9 cellular contexts compared by ENCODE assay signal in genomic region chr10:100744980-100745881, GRCh38. TPM values are rescaled to one million over a fixed set of nuclear protein-coding genes. Genes with fewer than 3 reads are reported as not detected.
DNase-seq lines count a peak whose midpoint lies in the region; ATAC-seq, FAIRE-seq and TF ChIP-seq lines count a peak whose summit lies in the region.
"Had no signal": no experiment of that assay in that cellular context is flagged by ENCODE, and none has a peak within 500 bp of the region (broad histone marks: within the 10 kb centered on the region; RNA-seq: fewer than 3 reads in every experiment).

TSS of gene PAX2 (plus strand) at chr10:100745582. CDS start at chr10:100746261, 679 bp downstream.

- no peak for DNase-seq in CD4-positive, alpha-beta T cell
- DNase-seq in astrocyte (ENCODE audit: low read depth) (no peak), aorta (no peak), NCI-H446 (lab: John Stamatoyannopoulos, UW) (no peak)
- no peak for DNase-seq in naive thymus-derived CD4-positive, alpha-beta T cell

- peaks cover 98% of the 10 kb centered on the region for H3K27me3 ChIP-seq in CD4-positive, alpha-beta T cell (ENCODE audit: control insufficient read depth, insufficient read depth, low read length)
- H3K27me3 ChIP-seq in HUES48 (ENCODE audit: control insufficient read depth, insufficient read depth, low read length) (peaks cover 99% of the 10 kb centered on the region), astrocyte (ENCODE audit: insufficient read depth, low read length) (peaks cover 86% of the 10 kb centered on the region), aorta (ENCODE audit: control insufficient read depth in 1 of 2, insufficient read depth in 2 of 2, low read length in 1 of 2) (peaks cover 0 to 2% of the 10 kb centered on the region in 2 donors)
- H3K27me3 ChIP-seq in naive thymus-derived CD4-positive, alpha-beta T cell (ENCODE audit: control insufficient read depth in 2 of 2, insufficient read depth in 2 of 2, low read length in 2 of 2): peaks cover 10 to 36% of the 10 kb centered on the region in 2 donors

- H3K27ac ChIP-seq in CD4-positive, alpha-beta T cell (ENCODE audit: low read depth, low read length): no peak within 1 kb of the TSS
- no peak within 1 kb of the TSS for H3K27ac ChIP-seq in HUES48 (ENCODE audit: low read depth, low read length)
- no peak within 1 kb of the TSS for H3K27ac ChIP-seq in astrocyte (ENCODE audit: low read depth, low read length)
- H3K27ac ChIP-seq in naive thymus-derived CD4-positive, alpha-beta T cell (ENCODE audit: low read depth, low read length): no peak within 1 kb of the TSS
- no peak within 1 kb of the TSS for H3K27ac ChIP-seq in aorta (ENCODE audit: low read depth in 1 of 2, low read length in 2 of 2)

- no peak for FAIRE-seq in astrocyte (lab: Jason Lieb, UNC)

- no peaks in the 10 kb centered on the region for H3K79me2 ChIP-seq in astrocyte (ENCODE audit: insufficient read depth, low read length)

- H3K4me1 ChIP-seq in HUES48 (ENCODE audit: control insufficient read depth, insufficient read depth, low read length) (peaks cover 25% of the 10 kb centered on the region), astrocyte (ENCODE audit: insufficient read depth, low read length) (no peaks in the 10 kb centered on the region), aorta (ENCODE audit: control insufficient read depth in 1 of 2, insufficient read depth in 2 of 2, low read length in 2 of 2) (no peaks in the 10 kb centered on the region)
- H3K4me1 ChIP-seq in naive thymus-derived CD4-positive, alpha-beta T cell (ENCODE audit: control insufficient read depth in 2 of 2, insufficient read depth in 2 of 2, low read length in 2 of 2): peaks cover 4 to 17% of the 10 kb centered on the region in 2 donors

- CTCF ChIA-PET in CD4-positive, alpha-beta T cell (lab: Charles Lee): interaction anchor here (2.1 kb wide), 1 partner anchor 184 kb away, joined by 11 read pairs; no protein-coding TSS in a partner anchor
- CTCF ChIA-PET in naive thymus-derived CD4-positive, alpha-beta T cell (lab: Charles Lee): interaction anchor here (0.6 to 0.8 kb wide), 2 partner anchors 183 to 799 kb away, joined by 3 to 4 read pairs; no protein-coding TSS in a partner anchor

- H4K20me1 ChIP-seq in astrocyte (ENCODE audit: insufficient read depth, low read length): peaks cover 14% of the 10 kb centered on the region

- WGBS in aorta, 2 donors: 1% methylated on average over 62 to 75 of the region's 75 CpGs

- H3K9me3 Mint-ChIP-seq in CD4-positive, alpha-beta T cell: no peaks in the 10 kb centered on the region
- peaks cover 2% of the 10 kb centered on the region for H3K9me3 Mint-ChIP-seq in astrocyte (ENCODE audit: unreplicated experiment)
- H3K9me3 Mint-ChIP-seq in naive thymus-derived CD4-positive, alpha-beta T cell: peaks cover 0 to 1% (median 0%) of the 10 kb centered on the region in 11 donors

- H2AFZ ChIP-seq in astrocyte (ENCODE audit: low read depth, low read length): no peak within 1 kb of the TSS

- H3K9ac ChIP-seq in HUES48 (ENCODE audit: low read depth, low read length): no peak within 1 kb of the TSS
- no peak within 1 kb of the TSS for H3K9ac ChIP-seq in astrocyte (ENCODE audit: low read length)

- H3K9me3 ChIP-seq in CD4-positive, alpha-beta T cell (ENCODE audit: control insufficient read depth, low read length): no peaks in the 10 kb centered on the region
- H3K9me3 ChIP-seq in HUES48 (ENCODE audit: control insufficient read depth, insufficient read depth, low read length) (no peaks in the 10 kb centered on the region), astrocyte (ENCODE audit: insufficient read depth, low read depth, low read length) (no peaks in the 10 kb centered on the region), aorta (ENCODE audit: control insufficient read depth, low read length) (no peaks in the 10 kb centered on the region)
- H3K9me3 ChIP-seq in naive thymus-derived CD4-positive, alpha-beta T cell (ENCODE audit: control insufficient read depth in 2 of 3, low read length in 3 of 3): no peaks in the 10 kb centered on the region

- H3K4me1 Mint-ChIP-seq in CD4-positive, alpha-beta T cell (ENCODE audit: low read depth): peaks cover 54% of the 10 kb centered on the region
- H3K4me1 Mint-ChIP-seq in astrocyte (ENCODE audit: low read depth, unreplicated experiment): peaks cover 2% of the 10 kb centered on the region
- H3K4me1 Mint-ChIP-seq in naive thymus-derived CD4-positive, alpha-beta T cell: peaks cover 24 to 62% (median 44%) of the 10 kb centered on the region in 7 donors

- H3K36me3 Mint-ChIP-seq in CD4-positive, alpha-beta T cell (ENCODE audit: low read depth): no peaks in the 10 kb centered on the region
- no peaks in the 10 kb centered on the region for H3K36me3 Mint-ChIP-seq in astrocyte (ENCODE audit: low read depth, unreplicated experiment)
- H3K36me3 Mint-ChIP-seq in naive thymus-derived CD4-positive, alpha-beta T cell: no peaks in the 10 kb centered on the region

- H3K4me3 Mint-ChIP-seq in CD4-positive, alpha-beta T cell: peak within 1 kb of the TSS; percentile 34
- peak within 1 kb of the TSS; percentile 73 for H3K4me3 Mint-ChIP-seq in astrocyte (ENCODE audit: unreplicated experiment)
- peak within 1 kb of the TSS; percentile 38 to 86 (median 70) for H3K4me3 Mint-ChIP-seq in naive thymus-derived CD4-positive, alpha-beta T cell

- POLR2A ChIA-PET in CD4-positive, alpha-beta T cell (lab: Charles Lee): no interaction called here
- POLR2A ChIA-PET in naive thymus-derived CD4-positive, alpha-beta T cell (lab: Charles Lee): no interaction called here

- H3K4me3 ChIP-seq in HUES48 (ENCODE audit: low read depth, low read length): peak within 1 kb of the TSS; percentile 43; the same call in 1 of the 2 replicates
- no peak within 1 kb of the TSS for H3K4me3 ChIP-seq in astrocyte (ENCODE audit: insufficient read depth, low read depth, low read length)
- no peak within 1 kb of the TSS for H3K4me3 ChIP-seq in naive thymus-derived CD4-positive, alpha-beta T cell (ENCODE audit: low read length)
- peak within 1 kb of the TSS in 1 of 2 donors; percentile 41 for H3K4me3 ChIP-seq in aorta (ENCODE audit: low read length in 2 of 2)

- no peak within 1 kb of the TSS for H3K27ac Mint-ChIP-seq in CD4-positive, alpha-beta T cell
- no peak within 1 kb of the TSS for H3K27ac Mint-ChIP-seq in astrocyte (ENCODE audit: unreplicated experiment)
- peak within 1 kb of the TSS in 1 of 9 donors; percentile 72 for H3K27ac Mint-ChIP-seq in naive thymus-derived CD4-positive, alpha-beta T cell

- H3K27me3 Mint-ChIP-seq in CD4-positive, alpha-beta T cell: peaks cover 85% of the 10 kb centered on the region
- H3K27me3 Mint-ChIP-seq in astrocyte (ENCODE audit: low read depth, unreplicated experiment): peaks cover 86% of the 10 kb centered on the region
- H3K27me3 Mint-ChIP-seq in naive thymus-derived CD4-positive, alpha-beta T cell: peaks cover 62 to 89% (median 71%) of the 10 kb centered on the region in 5 donors

- H3K36me3 ChIP-seq in HUES48 (ENCODE audit: control insufficient read depth, insufficient read depth, low read length): no peaks in the 10 kb centered on the region
- H3K36me3 ChIP-seq in astrocyte (ENCODE audit: insufficient read depth, low read length): no peaks in the 10 kb centered on the region
- no peaks in the 10 kb centered on the region for H3K36me3 ChIP-seq in naive thymus-derived CD4-positive, alpha-beta T cell (ENCODE audit: control insufficient read depth in 2 of 3, insufficient read depth in 3 of 3, low read length in 3 of 3)
- H3K36me3 ChIP-seq in aorta (ENCODE audit: control insufficient read depth in 1 of 2, insufficient read depth in 2 of 2, low read length in 1 of 2): no peaks in the 10 kb centered on the region

- peak within 1 kb of the TSS; percentile 55 for H3K4me2 ChIP-seq in astrocyte (ENCODE audit: low read length)

- intact Hi-C loops in CD4-positive, alpha-beta T cell (cut with DNase I, micrococcal nuclease): no loop called here
- intact Hi-C loops in naive thymus-derived CD4-positive, alpha-beta T cell (cut with micrococcal nuclease): loop anchor here (5.0 to 10.0 kb wide), 8 partner anchors 82 to 1208 kb away; partner anchors contain the start of gene LBX1 (in 1 of the 2)
- intact Hi-C loops in aorta (cut with DNase I): no loop called here

- ATAC-seq in CD4-positive, alpha-beta T cell (ENCODE audit: poor library complexity): no peak
- no peak for ATAC-seq in naive thymus-derived CD4-positive, alpha-beta T cell
- ATAC-seq in aorta (ENCODE audit: low FRiP score): no peak
- ATAC-seq in GM21367 (IDR thresholded peaks at IDR 0.05; ENCODE audit: unreplicated experiment): no peak
- no peak for ATAC-seq in GM21447 (IDR thresholded peaks at IDR 0.05; ENCODE audit: unreplicated experiment)

- TF ChIP-seq CTCF in CD4-positive, alpha-beta T cell (IDR thresholded peaks at IDR 0.05): no peak
- TF ChIP-seq CTCF in astrocyte (IDR thresholded peaks at IDR 0.05; ENCODE audit: insufficient read depth, low read depth, low read length): no peak

RNA-seq across cellular contexts. Expression of gene PAX2, which starts in this region (rescaled TPM):
- total RNA-seq in CD4-positive, alpha-beta T cell: not detected
- total RNA-seq in astrocyte (0.23 and 0.60 TPM in 2 replicates), aorta (not detected)
- total RNA-seq in naive thymus-derived CD4-positive, alpha-beta T cell: not detected
- polyA plus RNA-seq in naive thymus-derived CD4-positive, alpha-beta T cell: not detected
- polyA plus RNA-seq in aorta: not detected
- total RNA-seq: RPMI7951 had no signal

Comparison
In these comparisons a context has a peak if more than half of its experiments do, and no peak if none do; other contexts are left out.
1. intact Hi-C loops: an anchor here in naive thymus-derived CD4-positive, alpha-beta T cell (5.0 to 10.0 kb wide); none called in CD4-positive, alpha-beta T cell and aorta.